18 cellular contexts compared by ENCODE assay signal in genomic region chr1:229223498-229223897, GRCh38. TPM values are rescaled to one million over a fixed set of nuclear protein-coding genes. Genes with fewer than 3 reads are reported as not detected.
A peak's percentile ranks its signal among the peaks of the same experiment; 100 is the strongest.
DNase-seq lines count a peak whose midpoint lies in the region; ATAC-seq and TF ChIP-seq lines count a peak whose summit lies in the region.
"Had no signal": no experiment of that assay in that cellular context is flagged by ENCODE, and none has a peak within 500 bp of the region (broad histone marks: within the 10 kb centered on the region; RNA-seq: fewer than 3 reads in every experiment).

No MANE protein-coding gene starts in this region.

- H3K18ac ChIP-seq in mesendoderm (ENCODE audit: low read length): no peak overlapping the region

- no peak overlapping the region for H2BK15ac ChIP-seq in mesendoderm (replicated peaks; ENCODE audit: low read depth)

- no peak overlapping the region for H3K27ac Mint-ChIP-seq in activated CD4-positive, alpha-beta memory T cell treated with anti-CD3 and anti-CD28 coated beads for 36 hours
- H3K27ac Mint-ChIP-seq: activated CD8-positive, alpha-beta T cell treated with anti-CD3 and anti-CD28 coated beads, Interleukin-2, amount 10 ng/mL, durations not matched to agents 7 days and 5 days; activated naive CD4-positive, alpha-beta T cell treated with anti-CD3 and anti-CD28 coated beads, Interleukin-2, amount 10 ng/mL, durations not matched to agents 7 days and 5 days; activated T-cell treated with anti-CD3 and anti-CD28 coated beads, Interleukin-2, amount 50 U/mL, for 24 hours; naive thymus-derived CD4-positive, alpha-beta T cell; T-helper 2 cell treated with Interferon-gamma antibody and Interleukin-4, amounts not matched to agents 5 μg/mL and 100 μg/mL, for 36 hours had no signal

- peaks cover 4% of the 10 kb centered on the region for H3K4me1 Mint-ChIP-seq in activated CD4-positive, alpha-beta memory T cell treated with anti-CD3 and anti-CD28 coated beads for 36 hours (ENCODE audit: low read depth)

- no peaks in the 10 kb centered on the region for H3K27me3 Mint-ChIP-seq in activated CD4-positive, alpha-beta memory T cell treated with anti-CD3 and anti-CD28 coated beads for 36 hours
- H3K27me3 Mint-ChIP-seq: activated T-cell treated with anti-CD3 and anti-CD28 coated beads, Interleukin-2, amount 50 U/mL, for 24 hours had no signal

- no peaks in the 10 kb centered on the region for H3K79me1 ChIP-seq in mesendoderm (ENCODE audit: low read length)

- H2BK120ac ChIP-seq in mesendoderm (ENCODE audit: low read depth, low read length): no peak overlapping the region

- WGBS in liver: 40% methylated on average over 8 of the region's 8 CpGs
- WGBS in smooth muscle cell (ENCODE audit: low lambda C conversion rate): 64% methylated on average over 8 of the region's 8 CpGs
- no CpG with 5 or more reads among the region's 8 CpGs for WGBS in mesendoderm (ENCODE audit: extremely low coverage, insufficient coverage, low lambda C conversion rate)

- H3K4me1 ChIP-seq in HEK293 (ENCODE audit: control insufficient read depth, insufficient read depth, low read length) (peaks cover 47% of the 10 kb centered on the region), liver (ENCODE audit: control insufficient read depth in 4 of 4, insufficient read depth in 4 of 4, low read length in 3 of 4) (peaks cover 0 to 35% (median 9%) of the 10 kb centered on the region in 4 donors), smooth muscle cell (ENCODE audit: low read depth) (no peaks in the 10 kb centered on the region), mesendoderm (ENCODE audit: control insufficient read depth, low read depth, low read length) (peaks cover 2% of the 10 kb centered on the region)

- no peaks in the 10 kb centered on the region for H4K20me1 ChIP-seq in smooth muscle cell (ENCODE audit: low read depth)

- H4K8ac ChIP-seq in mesendoderm (ENCODE audit: low read depth, low read length): no peak overlapping the region

- H3K36me3 ChIP-seq in HEK293 (ENCODE audit: control insufficient read depth in 2 of 2, insufficient read depth in 1 of 2, low read length in 2 of 2) (no peaks in the 10 kb centered on the region), liver (ENCODE audit: control insufficient read depth in 4 of 4, insufficient read depth in 3 of 4, low read depth in 1 of 4, low read length in 3 of 4) (no peaks in the 10 kb centered on the region), smooth muscle cell (ENCODE audit: low read depth) (no peaks in the 10 kb centered on the region), mesendoderm (ENCODE audit: control insufficient read depth, insufficient read depth, low read length) (no peaks in the 10 kb centered on the region)
- H3K36me3 ChIP-seq: colonic mucosa, ovary, SJSA1, spleen had no signal

- DNase-seq in SW480 (ENCODE audit: low spot score): peak; percentile 38
- no peak for DNase-seq in smooth muscle cell (lab: John Stamatoyannopoulos, UW; ENCODE audit: unreplicated experiment)
- no peak for DNase-seq in activated CD4-positive, alpha-beta memory T cell treated with anti-CD3 and anti-CD28 coated beads for 36 hours
- DNase-seq in mesendoderm: no peak
- DNase-seq: activated CD8-positive, alpha-beta T cell treated with anti-CD3 and anti-CD28 coated beads, Interleukin-2, amount 10 ng/mL, durations not matched to agents 7 days and 5 days; activated naive CD4-positive, alpha-beta T cell treated with anti-CD3 and anti-CD28 coated beads, Interleukin-2, amount 10 ng/mL, durations not matched to agents 7 days and 5 days; activated T-cell treated with anti-CD3 and anti-CD28 coated beads, Interleukin-2, amount 50 U/mL, for 24 hours; colonic mucosa; GM23248; naive thymus-derived CD4-positive, alpha-beta T cell; NCI-H524 treated with DMSO at 0.1 percent for 48 hours; ovary; spleen had no signal

- TF ChIP-seq RAD21 in liver (IDR thresholded peaks at IDR 0.05): peak; percentile 11 to 50

- H2AK5ac ChIP-seq in mesendoderm (ENCODE audit: low read length): no peak overlapping the region

- H3K27me3 ChIP-seq in liver (ENCODE audit: control insufficient read depth in 4 of 4, insufficient read depth in 4 of 4, low read length in 3 of 4): no peaks in the 10 kb centered on the region
- no peaks in the 10 kb centered on the region for H3K27me3 ChIP-seq in smooth muscle cell (ENCODE audit: low read depth)
- H3K27me3 ChIP-seq in mesendoderm (ENCODE audit: insufficient read depth, low read length, poor library complexity): no peaks in the 10 kb centered on the region
- H3K27me3 ChIP-seq: colonic mucosa, ovary, SJSA1 had no signal

- POLR2A ChIA-PET in HEK293 (lab: Yijun Ruan, JAX): no interaction called here
- POLR2A ChIA-PET in activated CD4-positive, alpha-beta memory T cell treated with anti-CD3 and anti-CD28 coated beads for 36 hours (lab: Charles Lee): no interaction called here

- H3K9me3 Mint-ChIP-seq in activated CD4-positive, alpha-beta memory T cell treated with anti-CD3 and anti-CD28 coated beads for 36 hours: no peaks in the 10 kb centered on the region
- H3K9me3 Mint-ChIP-seq: activated naive CD4-positive, alpha-beta T cell treated with anti-CD3 and anti-CD28 coated beads, Interleukin-2, amount 10 ng/mL, durations not matched to agents 7 days and 5 days; activated T-cell treated with anti-CD3 and anti-CD28 coated beads, Interleukin-2, amount 50 U/mL, for 24 hours; naive thymus-derived CD4-positive, alpha-beta T cell; T-helper 2 cell treated with Interferon-gamma antibody and Interleukin-4, amounts not matched to agents 5 μg/mL and 100 μg/mL, for 36 hours had no signal

- TF ChIP-seq CTCF in HEK293 (tag by site-specific recombination; IDR thresholded peaks at IDR 0.05): no peak
- TF ChIP-seq CTCF in liver (IDR thresholded peaks at IDR 0.05; ENCODE audit: low read depth, low read length, missing input control): no peak
- TF ChIP-seq CTCF in smooth muscle cell (IDR thresholded peaks at IDR 0.05; ENCODE audit: borderline replicate concordance, insufficient read depth, poor library complexity, severe bottlenecking): no peak

- no peak overlapping the region for H3K56ac ChIP-seq in mesendoderm (ENCODE audit: low read length)

- H4K5ac ChIP-seq in mesendoderm (ENCODE audit: low read length): no peak overlapping the region

- H3K4me3 Mint-ChIP-seq in activated CD4-positive, alpha-beta memory T cell treated with anti-CD3 and anti-CD28 coated beads for 36 hours: no peak overlapping the region
- H3K4me3 Mint-ChIP-seq: activated CD8-positive, alpha-beta T cell treated with anti-CD3 and anti-CD28 coated beads, Interleukin-2, amount 10 ng/mL, durations not matched to agents 7 days and 5 days; activated naive CD4-positive, alpha-beta T cell treated with anti-CD3 and anti-CD28 coated beads, Interleukin-2, amount 10 ng/mL, durations not matched to agents 7 days and 5 days; activated T-cell treated with anti-CD3 and anti-CD28 coated beads, Interleukin-2, amount 50 U/mL, for 24 hours; naive thymus-derived CD4-positive, alpha-beta T cell; T-helper 2 cell treated with Interferon-gamma antibody and Interleukin-4, amounts not matched to agents 5 μg/mL and 100 μg/mL, for 36 hours had no signal

- H3K4me3 ChIP-seq in HEK293 (ENCODE audit: low read depth, low read length): no peak overlapping the region
- H3K4me3 ChIP-seq in liver (ENCODE audit: low read depth in 1 of 3, low read length in 3 of 3): no peak overlapping the region
- H3K4me3 ChIP-seq in smooth muscle cell: no peak overlapping the region
- no peak overlapping the region for H3K4me3 ChIP-seq in mesendoderm (ENCODE audit: low read length)
- H3K4me3 ChIP-seq: colonic mucosa, GM23248, ovary, SJSA1, spleen had no signal

- no peak for ATAC-seq in GM19035 (IDR thresholded peaks at IDR 0.05; ENCODE audit: unreplicated experiment)
- ATAC-seq: activated CD8-positive, alpha-beta T cell treated with anti-CD3 and anti-CD28 coated beads, Interleukin-2, amount 10 ng/mL, durations not matched to agents 7 days and 5 days; naive thymus-derived CD4-positive, alpha-beta T cell had no signal

- no peak overlapping the region for H3K23ac ChIP-seq in mesendoderm (ENCODE audit: low read length)

- H2BK5ac ChIP-seq in mesendoderm (ENCODE audit: low read length): no peak overlapping the region

- CTCF ChIA-PET in HEK293 (lab: Yijun Ruan, JAX): interaction anchor here (0.6 to 1.1 kb wide), 5 partner anchors 31 to 556 kb away, joined by 3 to 5 read pairs (median 3); partner anchors contain the start of gene RHOU
- CTCF ChIA-PET in activated CD4-positive, alpha-beta memory T cell treated with anti-CD3 and anti-CD28 coated beads for 36 hours (lab: Charles Lee): interaction anchor here (1.0 kb wide), 1 partner anchor 559 kb away, joined by 3 read pairs; no protein-coding TSS in a partner anchor

- H3K4ac ChIP-seq in mesendoderm (ENCODE audit: low read depth, low read length): no peak overlapping the region

- H3K4me2 ChIP-seq in smooth muscle cell: no peak overlapping the region
- H3K4me2 ChIP-seq in mesendoderm (ENCODE audit: low read length): no peak overlapping the region

- no peak overlapping the region for H2AFZ ChIP-seq in smooth muscle cell (ENCODE audit: low read depth)
- H2AFZ ChIP-seq: GM23248 had no signal

- H3K9ac ChIP-seq in liver (ENCODE audit: low read depth in 1 of 2, low read length in 2 of 2): peak overlapping the region; percentile 11 to 15
- no peak overlapping the region for H3K9ac ChIP-seq in smooth muscle cell (ENCODE audit: low read depth)
- H3K9ac ChIP-seq in mesendoderm (ENCODE audit: low read length): no peak overlapping the region
- H3K9ac ChIP-seq: GM23248 had no signal

- H3K36me3 Mint-ChIP-seq in activated CD4-positive, alpha-beta memory T cell treated with anti-CD3 and anti-CD28 coated beads for 36 hours: no peaks in the 10 kb centered on the region
- H3K36me3 Mint-ChIP-seq: activated naive CD4-positive, alpha-beta T cell treated with anti-CD3 and anti-CD28 coated beads, Interleukin-2, amount 10 ng/mL, durations not matched to agents 7 days and 5 days; naive thymus-derived CD4-positive, alpha-beta T cell had no signal

- H3K27ac ChIP-seq in HEK293 (ENCODE audit: extremely low read depth, low read depth, low read length) (no peak overlapping the region), liver (ENCODE audit: low read depth in 1 of 2, low read length in 2 of 2) (peak overlapping the region; percentile 75 to 81), smooth muscle cell (ENCODE audit: low read depth) (peak overlapping the region; percentile 75), mesendoderm (ENCODE audit: low read depth, low read length) (no peak overlapping the region)
- H3K27ac ChIP-seq: colonic mucosa, GM23248, ovary, SJSA1, spleen had no signal

- no peaks in the 10 kb centered on the region for H3K79me2 ChIP-seq in smooth muscle cell (ENCODE audit: low read depth)
- no peaks in the 10 kb centered on the region for H3K79me2 ChIP-seq in mesendoderm (ENCODE audit: control insufficient read depth, insufficient read depth, low read length)

- intact Hi-C loops in activated CD4-positive, alpha-beta memory T cell treated with anti-CD3 and anti-CD28 coated beads for 36 hours (cut with micrococcal nuclease): loop anchor here (10.0 kb wide), 1 partner anchor 529 kb away; no protein-coding TSS in a partner anchor

- H3K9me3 ChIP-seq in HEK293 (ENCODE audit: control insufficient read depth, insufficient read depth, low read depth, low read length) (no peaks in the 10 kb centered on the region), liver (ENCODE audit: control insufficient read depth in 4 of 4, low read length in 3 of 4) (no peaks in the 10 kb centered on the region), smooth muscle cell (replicated peaks; ENCODE audit: low read depth) (no peaks in the 10 kb centered on the region)
- H3K9me3 ChIP-seq: colonic mucosa, ovary, SJSA1 had no signal

- peaks cover 4% of the 10 kb centered on the region for H3F3A ChIP-seq in smooth muscle cell (ENCODE audit: low read depth)

RNA-seq across cellular contexts. Expression of gene RAB4A, which starts 47.4 kb away (rescaled TPM):
- total RNA-seq in liver (10 to 100 TPM; 16.5 to 26.4 TPM), smooth muscle cell (25.1 and 43.9 TPM in 2 replicates)
- polyA plus RNA-seq in liver (10 to 100 TPM; 32.6 to 51.9 TPM), smooth muscle cell (46.6 and 52.7 TPM in 2 replicates)
- total RNA-seq in activated CD4-positive, alpha-beta memory T cell treated with anti-CD3 and anti-CD28 coated beads for 36 hours: 10 to 100 TPM; 22.9 to 25.9 TPM
- 24.8 TPM for polyA plus RNA-seq in mesendoderm (2013, experiment 1 of 2)
- polyA plus RNA-seq in mesendoderm (2013, experiment 2 of 2): 24.2 TPM

Comparison
In these comparisons a context has a peak if more than half of its experiments do, and no peak if none do; other contexts are left out.
1. H3K27ac ChIP-seq: peak in liver (2 of 2) and smooth muscle cell (single experiment); none in HEK293 (single experiment) and mesendoderm (single experiment).
2. H3K9ac ChIP-seq: peak in liver (2 of 2); none in smooth muscle cell (single experiment) and mesendoderm (single experiment).